ENCODE assay signal across 23 cellular contexts in the genomic region with DNA sequence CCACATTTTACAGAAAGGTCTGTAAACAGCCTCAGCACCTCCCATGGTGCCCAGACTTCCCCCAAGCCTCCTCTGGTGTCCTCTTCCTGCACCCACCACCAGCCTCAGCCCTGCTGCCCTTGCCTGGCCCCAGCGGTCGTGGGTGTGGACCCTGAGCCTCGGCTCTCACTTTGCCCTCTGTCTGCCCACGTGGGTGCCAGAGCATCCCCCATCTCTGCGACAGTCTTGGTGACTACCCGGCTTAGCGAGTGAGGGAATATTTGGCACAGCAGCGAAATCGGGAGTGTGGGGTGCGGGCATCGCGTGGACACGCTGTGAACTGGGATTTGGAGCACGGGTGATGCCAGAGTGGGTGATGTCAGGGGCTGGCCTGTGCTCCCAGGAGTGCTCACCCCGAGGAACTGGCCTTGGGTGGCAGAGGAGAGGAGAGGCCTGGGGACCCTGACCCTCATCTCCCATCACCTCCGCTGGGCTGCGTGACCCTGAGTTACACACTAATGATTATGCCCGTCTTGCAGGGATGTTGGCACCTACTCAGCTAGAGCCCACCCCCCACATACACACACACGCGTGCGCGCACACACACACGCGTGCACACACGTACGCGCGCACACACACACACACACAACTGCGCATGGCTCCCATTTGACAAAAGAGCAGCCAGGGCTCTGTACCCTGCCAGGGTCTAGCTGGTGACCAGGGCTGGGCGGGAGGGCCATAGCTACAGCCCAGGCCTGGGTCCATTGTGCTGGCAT. TPM values are rescaled to one million over a fixed set of nuclear protein-coding genes. Genes with fewer than 3 reads are reported as not detected.
A peak's percentile ranks its signal among the peaks of the same experiment; 100 is the strongest.
DNase-seq lines count a peak whose midpoint lies in the region; ATAC-seq, FAIRE-seq and TF ChIP-seq lines count a peak whose summit lies in the region.
"Had no signal": no experiment of that assay in that cellular context is flagged by ENCODE, and none has a peak within 500 bp of the region (broad histone marks: within the 10 kb centered on the region; RNA-seq: fewer than 3 reads in every experiment).

No MANE protein-coding gene starts in this region.

- no peak overlapping the region for H3K27ac ChIP-seq in HEK293 (ENCODE audit: extremely low read depth, low read depth, low read length)
- H3K27ac ChIP-seq: esophagus squamous epithelium, ovary, tibial nerve had no signal

- CTCF ChIA-PET in HEK293 (lab: Yijun Ruan, JAX) = no interaction called here

- H3K9me3 ChIP-seq in HEK293 (ENCODE audit: control insufficient read depth, insufficient read depth, low read depth, low read length) = no peaks in the 10 kb centered on the region
- H3K9me3 ChIP-seq: ovary had no signal

- no peak for ATAC-seq in GM19023 (IDR thresholded peaks at IDR 0.05; ENCODE audit: unreplicated experiment)
- ATAC-seq: WTC11 had no signal

- no peaks in the 10 kb centered on the region for H3K4me1 ChIP-seq in HEK293 (ENCODE audit: control insufficient read depth, insufficient read depth, low read length)
- H3K4me1 ChIP-seq: esophagus squamous epithelium, tibial nerve had no signal

- FAIRE-seq in RCC 7860 (lab: Jason Lieb, UNC) = no peak
- FAIRE-seq: frontal cortex, GM12891 had no signal

- H3K36me3 ChIP-seq in HEK293 (ENCODE audit: control insufficient read depth in 2 of 2, insufficient read depth in 1 of 2, low read length in 2 of 2) = no peaks in the 10 kb centered on the region
- H3K36me3 ChIP-seq: esophagus squamous epithelium, ovary, tibial nerve had no signal

- DNase-seq in activated effector memory CD4-positive, alpha-beta T cell treated with anti-CD3 and anti-CD28 coated beads, Interleukin-2, amount 50 U/mL, for 16 hours = peak; percentile 57
- DNase-seq in activated effector memory CD4-positive, alpha-beta T cell treated with Interleukin-2 at 50 U/mL for 16 hours = no peak
- DNase-seq in mesenteric fat pad (ENCODE audit: low spot score) (peak; percentile 78), ureter (ENCODE audit: low spot score) (peak; percentile 34), RCC 7860 (ENCODE audit: low spot score) (no peak), NCI-H748 treated with DMSO at 0.1 percent for 48 hours (lab: John Stamatoyannopoulos, UW) (no peak)
- DNase-seq: activated CD4-positive, alpha-beta T cell treated with anti-CD3 and anti-CD28 coated beads, Interleukin-2, amount 50 U/mL, for 4 hours; activated naive CD4-positive, alpha-beta T cell treated with anti-CD3 and anti-CD28 coated beads for 36 hours; amygdala; esophagus squamous epithelium; NCI-H2081; NCI-H226; ovary; stimulated activated CD4-positive, alpha-beta T cell treated with anti-CD3 and anti-CD28 coated beads, Interleukin-12 subunit alpha, Interleukin-12 subunit beta, amount 100 ng/mL, for 4 hours; T-helper 9 cell had no signal

- TF ChIP-seq CTCF in HEK293 (tag by site-specific recombination; IDR thresholded peaks at IDR 0.05) = no peak

- POLR2A ChIA-PET in HEK293 (lab: Yijun Ruan, JAX) = no interaction called here

- no peak overlapping the region for H3K4me3 ChIP-seq in HEK293 (ENCODE audit: low read depth, low read length)
- H3K4me3 ChIP-seq: esophagus squamous epithelium, ovary, tibial nerve had no signal

TF ChIP-seq in HEK293, 187 proteins besides CTCF, POLR2A, EP300 and RAD21:
- TF ChIP-seq ZNF426 (tag by site-specific recombination; IDR thresholded peaks at IDR 0.05) (no peak), ZNF660 (tag by site-specific recombination; IDR thresholded peaks at IDR 0.05) (no peak)
- TF ChIP-seq, protein P1, sequence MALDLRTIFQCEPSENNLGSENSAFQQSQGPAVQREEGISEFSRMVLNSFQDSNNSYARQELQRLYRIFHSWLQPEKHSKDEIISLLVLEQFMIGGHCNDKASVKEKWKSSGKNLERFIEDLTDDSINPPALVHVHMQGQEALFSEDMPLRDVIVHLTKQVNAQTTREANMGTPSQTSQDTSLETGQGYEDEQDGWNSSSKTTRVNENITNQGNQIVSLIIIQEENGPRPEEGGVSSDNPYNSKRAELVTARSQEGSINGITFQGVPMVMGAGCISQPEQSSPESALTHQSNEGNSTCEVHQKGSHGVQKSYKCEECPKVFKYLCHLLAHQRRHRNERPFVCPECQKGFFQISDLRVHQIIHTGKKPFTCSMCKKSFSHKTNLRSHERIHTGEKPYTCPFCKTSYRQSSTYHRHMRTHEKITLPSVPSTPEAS (tag by site-specific recombination; IDR thresholded peaks at IDR 0.05) = peak; percentile 38; the same call in 1 of the 2 replicates

RNA-seq across cellular contexts. Expression of gene ELFN1, which starts 8.7 kb away (rescaled TPM):
- total RNA-seq in mesenteric fat pad (3.7 TPM), ureter (1.7 TPM)
- total RNA-seq: A673; activated naive CD4-positive, alpha-beta T cell treated with anti-CD3 and anti-CD28 coated beads for 36 hours; MCF 10A had no signal

Comparison
In these comparisons a context has a peak if more than half of its experiments do, and no peak if none do; other contexts are left out.
1. DNase-seq: peak in activated effector memory CD4-positive, alpha-beta T cell treated with anti-CD3 and anti-CD28 coated beads, Interleukin-2, amount 50 U/mL, for 16 hours (single experiment), mesenteric fat pad (single experiment) and ureter (single experiment); none in activated effector memory CD4-positive, alpha-beta T cell treated with Interleukin-2 at 50 U/mL for 16 hours (single experiment), RCC 7860 (single experiment) and NCI-H748 treated with DMSO at 0.1 percent for 48 hours (single experiment).